Comparison of ENCODE assay signal across 8 cellular contexts in genomic region chr5:134124289-134125194, GRCh38. TPM values are rescaled to one million over a fixed set of nuclear protein-coding genes. Genes with fewer than 3 reads are reported as not detected.
DNase-seq lines count a peak whose midpoint lies in the region; ATAC-seq and TF ChIP-seq lines count a peak whose summit lies in the region.

No MANE protein-coding gene starts in this region.

- peaks cover 98% of the 10 kb centered on the region for H3K4me1 Mint-ChIP-seq in activated CD4-positive, alpha-beta T cell treated with anti-CD3 and anti-CD28 coated beads, Interleukin-2, amount 10 ng/mL, durations not matched to agents 7 days and 5 days
- peaks cover 96% of the 10 kb centered on the region for H3K4me1 Mint-ChIP-seq in stimulated activated effector memory CD8-positive, alpha-beta T cell treated with anti-CD3 and anti-CD28 coated beads, Interleukin-12 subunit alpha, Interleukin-12 subunit beta, amount 100 ng/mL, for 72 hours

- H3K36me3 ChIP-seq in Panc1 (ENCODE audit: control insufficient read depth, insufficient read depth, low read length): no peaks in the 10 kb centered on the region

- POLR2A ChIA-PET in activated CD4-positive, alpha-beta T cell treated with anti-CD3 and anti-CD28 coated beads, Interleukin-2, amount 10 ng/mL, durations not matched to agents 7 days and 5 days (lab: Charles Lee): no interaction called here
- POLR2A ChIA-PET in Panc1 (lab: Charles Lee): interaction anchor here (0.6 kb wide), 2 partner anchors 14 to 59 kb away, joined by 3 read pairs; no protein-coding TSS in a partner anchor

- H3K4me3 ChIP-seq in Panc1 (ENCODE audit: low read depth in 2 of 2, low read length in 2 of 2): no peak overlapping the region

- no peak for TF ChIP-seq CTCF in Panc1 (IDR thresholded peaks at IDR 0.05)

- CTCF ChIA-PET in activated CD4-positive, alpha-beta T cell treated with anti-CD3 and anti-CD28 coated beads, Interleukin-2, amount 10 ng/mL, durations not matched to agents 7 days and 5 days (lab: Charles Lee): interaction anchor here (1.0 to 10.7 kb wide), 9 partner anchors 11 to 85 kb away, joined by 3 to 99 read pairs (median 6); partner anchors contain the start of gene TCF7
- CTCF ChIA-PET in Panc1 (lab: Charles Lee): interaction anchor here (0.7 to 2.6 kb wide), 2 partner anchors 15 to 85 kb away, joined by 3 to 17 read pairs; no protein-coding TSS in a partner anchor

- peaks cover 1% of the 10 kb centered on the region for H3K27me3 Mint-ChIP-seq in activated CD4-positive, alpha-beta T cell treated with anti-CD3 and anti-CD28 coated beads, Interleukin-2, amount 10 ng/mL, durations not matched to agents 7 days and 5 days

- no TSS peak for BruUV-seq in Panc1 (replicated peaks; lab: Mats Ljungman, UMichigan)

- H3K9me3 Mint-ChIP-seq in activated CD4-positive, alpha-beta T cell treated with anti-CD3 and anti-CD28 coated beads, Interleukin-2, amount 10 ng/mL, durations not matched to agents 7 days and 5 days: no peaks in the 10 kb centered on the region
- H3K9me3 Mint-ChIP-seq in stimulated activated effector memory CD8-positive, alpha-beta T cell treated with anti-CD3 and anti-CD28 coated beads, Interleukin-12 subunit alpha, Interleukin-12 subunit beta, amount 100 ng/mL, for 72 hours: no peaks in the 10 kb centered on the region

- H3K36me3 Mint-ChIP-seq in activated CD4-positive, alpha-beta T cell treated with anti-CD3 and anti-CD28 coated beads, Interleukin-2, amount 10 ng/mL, durations not matched to agents 7 days and 5 days (ENCODE audit: low read depth): peaks cover 92% of the 10 kb centered on the region
- H3K36me3 Mint-ChIP-seq in stimulated activated effector memory CD8-positive, alpha-beta T cell treated with anti-CD3 and anti-CD28 coated beads, Interleukin-12 subunit alpha, Interleukin-12 subunit beta, amount 100 ng/mL, for 72 hours: peaks cover 25% of the 10 kb centered on the region

- intact Hi-C loops in Panc1 (cut with micrococcal nuclease; ENCODE audit: unreplicated experiment): no loop called here

- peak overlapping the region; percentile 73 for H3K27ac ChIP-seq in Panc1 (ENCODE audit: low read length)

- H3K4me3 Mint-ChIP-seq in activated CD4-positive, alpha-beta T cell treated with anti-CD3 and anti-CD28 coated beads, Interleukin-2, amount 10 ng/mL, durations not matched to agents 7 days and 5 days: peak overlapping the region; percentile 82
- H3K4me3 Mint-ChIP-seq in stimulated activated effector memory CD8-positive, alpha-beta T cell treated with anti-CD3 and anti-CD28 coated beads, Interleukin-12 subunit alpha, Interleukin-12 subunit beta, amount 100 ng/mL, for 72 hours: peak overlapping the region; percentile 25

- no peak for DNase-seq in activated CD4-positive, alpha-beta T cell treated with anti-CD3 and anti-CD28 coated beads, Interleukin-2, amount 10 ng/mL, durations not matched to agents 7 days and 5 days
- no peak for DNase-seq in activated CD4-positive, alpha-beta T cell treated with anti-CD3 and anti-CD28 coated beads for 48 hours
- DNase-seq in Panc1 (ENCODE audit: low read depth, low spot score): no peak
- DNase-seq in effector CD4-positive, alpha-beta T cell: peak; percentile 50
- no peak for DNase-seq in stimulated activated effector memory CD8-positive, alpha-beta T cell treated with anti-CD3 and anti-CD28 coated beads, Interleukin-12 subunit alpha, Interleukin-12 subunit beta, amount 100 ng/mL, for 72 hours (ENCODE audit: low spot score in 2 of 2)

- peak overlapping the region; percentile 66 for H3K27ac Mint-ChIP-seq in activated CD4-positive, alpha-beta T cell treated with anti-CD3 and anti-CD28 coated beads, Interleukin-2, amount 10 ng/mL, durations not matched to agents 7 days and 5 days
- H3K27ac Mint-ChIP-seq in stimulated activated effector memory CD8-positive, alpha-beta T cell treated with anti-CD3 and anti-CD28 coated beads, Interleukin-12 subunit alpha, Interleukin-12 subunit beta, amount 100 ng/mL, for 72 hours: no peak overlapping the region

- H3K4me1 ChIP-seq in Panc1 (ENCODE audit: control insufficient read depth, insufficient read depth, low read length): peaks cover 38% of the 10 kb centered on the region

- in situ Hi-C loops in Panc1 (cut with HindIII; ENCODE audit: low pct_unique_long_range_greater_than_20kb, low sequenced_read_pairs): no loop called here

- ATAC-seq in Panc1: peak; percentile 51
- no peak for ATAC-seq in stimulated activated effector memory CD8-positive, alpha-beta T cell treated with anti-CD3 and anti-CD28 coated beads, Interleukin-12 subunit alpha, Interleukin-12 subunit beta, amount 100 ng/mL, for 72 hours
- ATAC-seq in HG03521 (IDR thresholded peaks at IDR 0.05; ENCODE audit: unreplicated experiment): no peak
- ATAC-seq in GM18498 (IDR thresholded peaks at IDR 0.05; ENCODE audit: unreplicated experiment): no peak
- no peak for ATAC-seq in HG02798 (IDR thresholded peaks at IDR 0.05; ENCODE audit: poor library complexity, unreplicated experiment)

- H3K27me3 ChIP-seq in Panc1 (ENCODE audit: control insufficient read depth, insufficient read depth, low read length): no peaks in the 10 kb centered on the region

- H3K9me3 ChIP-seq in Panc1 (ENCODE audit: control insufficient read depth, insufficient read depth, low read depth, low read length): no peaks in the 10 kb centered on the region

RNA-seq across cellular contexts. Expression of gene TCF7, which starts 10.1 kb away (rescaled TPM):
- total RNA-seq in activated CD4-positive, alpha-beta T cell treated with anti-CD3 and anti-CD28 coated beads, Interleukin-2, amount 10 ng/mL, durations not matched to agents 7 days and 5 days: 100 to 1,000 TPM; 271 to 283 TPM
- total RNA-seq in Panc1 (2021; ENCODE audit: unreplicated experiment): 24.0 TPM
- 45.5 TPM for polyA plus RNA-seq in Panc1 (2012; ENCODE audit: insufficient read length)

RNA-seq across cellular contexts. Expression of gene SKP1, which starts 52.2 kb away (rescaled TPM):
- total RNA-seq in activated CD4-positive, alpha-beta T cell treated with anti-CD3 and anti-CD28 coated beads, Interleukin-2, amount 10 ng/mL, durations not matched to agents 7 days and 5 days: 100 to 1,000 TPM; 194 to 197 TPM
- 301 TPM for total RNA-seq in Panc1 (2021; ENCODE audit: unreplicated experiment)
- 270 TPM for polyA plus RNA-seq in Panc1 (2012; ENCODE audit: insufficient read length)

Comparison
In these comparisons a context has a peak if more than half of its experiments do, and no peak if none do; other contexts are left out.
1. RNA of gene TCF7, which starts 10.1 kb away (total RNA-seq): 271 to 283 TPM in activated CD4-positive, alpha-beta T cell treated with anti-CD3 and anti-CD28 coated beads, Interleukin-2, amount 10 ng/mL, durations not matched to agents 7 days and 5 days; 24.0 TPM in Panc1 (single experiment); every median in the first group is over 10 times any median in the second.